In genomic region chr3:131329774-131330173, GRCh38 we compare ENCODE assay signal across 19 cellular contexts. TPM values are rescaled to one million over a fixed set of nuclear protein-coding genes. Genes with fewer than 3 reads are reported as not detected.
DNase-seq lines count a peak whose midpoint lies in the region; ATAC-seq and TF ChIP-seq lines count a peak whose summit lies in the region.
"Had no signal": no experiment of that assay in that cellular context is flagged by ENCODE, and none has a peak within 500 bp of the region (broad histone marks: within the 10 kb centered on the region; RNA-seq: fewer than 3 reads in every experiment).

No MANE protein-coding gene starts in this region.

- no peak overlapping the region for H3K4me2 ChIP-seq in SK-N-SH

- H3K9me2 ChIP-seq in SK-N-SH, result no peaks in the 10 kb centered on the region

- no peaks in the 10 kb centered on the region for H3K9me3 ChIP-seq in SK-N-SH
- H3K9me3 ChIP-seq: BLaER1 treated with 17β-estradiol and CSF1 and Interleukin-3, amounts not matched to agents 10 nM and 100 nM; lower lobe of right lung had no signal

- H3F3A ChIP-seq in SK-N-SH (replicated peaks; ENCODE audit: insufficient read depth), result no peaks in the 10 kb centered on the region

- no peak overlapping the region for H3K4me3 ChIP-seq in SK-N-SH (ENCODE audit: low read depth in 2 of 2, low read length in 1 of 2)
- H3K4me3 ChIP-seq: BLaER1 treated with 17β-estradiol and CSF1 and Interleukin-3, amounts not matched to agents 10 nM and 100 nM; lower lobe of right lung; skin epidermis had no signal

- CTCF ChIA-PET in SK-N-SH (lab: Yijun Ruan, JAX), result no interaction called here

- no peaks in the 10 kb centered on the region for H3K79me2 ChIP-seq in SK-N-SH (ENCODE audit: insufficient read depth)

- no peak overlapping the region for H3K27ac Mint-ChIP-seq in IgD-negative memory B cell
- H3K27ac Mint-ChIP-seq in stimulated activated naive B cell treated with anti-CD40 and anti-IgM and Interleukin-4, amounts not matched to agents 10 μg/mL and 1 μg/mL and 100 μg/mL, for 72 hours, result no peak overlapping the region
- H3K27ac Mint-ChIP-seq: activated CD4-positive, alpha-beta memory T cell treated with anti-CD3 and anti-CD28 coated beads for 36 hours; activated naive CD8-positive, alpha-beta T cell treated with anti-CD3 and anti-CD28 coated beads for 36 hours had no signal

- H3K36me3 Mint-ChIP-seq in IgD-negative memory B cell, result no peaks in the 10 kb centered on the region
- H3K36me3 Mint-ChIP-seq in stimulated activated naive B cell treated with anti-CD40 and anti-IgM and Interleukin-4, amounts not matched to agents 10 μg/mL and 1 μg/mL and 100 μg/mL, for 72 hours, result peaks cover 0 to 3% of the 10 kb centered on the region in 2 donors
- H3K36me3 Mint-ChIP-seq: activated CD4-positive, alpha-beta memory T cell treated with anti-CD3 and anti-CD28 coated beads for 36 hours; activated naive CD8-positive, alpha-beta T cell treated with anti-CD3 and anti-CD28 coated beads for 36 hours; naive B cell had no signal

- H3K27me3 Mint-ChIP-seq in IgD-negative memory B cell, result peaks cover 4% of the 10 kb centered on the region
- H3K27me3 Mint-ChIP-seq in stimulated activated naive B cell treated with anti-CD40 and anti-IgM and Interleukin-4, amounts not matched to agents 10 μg/mL and 1 μg/mL and 100 μg/mL, for 72 hours, result peaks cover 0 to 7% of the 10 kb centered on the region in 2 donors
- H3K27me3 Mint-ChIP-seq: activated naive CD8-positive, alpha-beta T cell treated with anti-CD3 and anti-CD28 coated beads for 36 hours had no signal

- H3K27ac ChIP-seq in SK-N-SH (ENCODE audit: low read depth in 2 of 2, low read length in 1 of 2), result no peak overlapping the region
- H3K27ac ChIP-seq: BLaER1 treated with 17β-estradiol and CSF1 and Interleukin-3, amounts not matched to agents 10 nM and 100 nM; brain microvascular endothelial cell; lower lobe of right lung; skin epidermis had no signal

- TF ChIP-seq EP300 in SK-N-SH (IDR thresholded peaks at IDR 0.05; ENCODE audit: borderline replicate concordance in 1 of 2, low read depth in 1 of 2, low read length in 1 of 2), result no peak

- no peak for TF ChIP-seq CTCF in SK-N-SH (IDR thresholded peaks at IDR 0.05)

- H3K27me3 ChIP-seq in SK-N-SH (ENCODE audit: insufficient read depth), result no peaks in the 10 kb centered on the region
- H3K27me3 ChIP-seq: BLaER1 treated with 17β-estradiol and CSF1 and Interleukin-3, amounts not matched to agents 10 nM and 100 nM; brain microvascular endothelial cell had no signal

- peak; percentile 69 for ATAC-seq in GM18867 (IDR thresholded peaks at IDR 0.05; ENCODE audit: unreplicated experiment)
- peak; percentile 81 for ATAC-seq in GM21529 (IDR thresholded peaks at IDR 0.05; ENCODE audit: unreplicated experiment)
- peak; percentile 45 to 57 for ATAC-seq in stimulated activated naive B cell treated with anti-CD40 and anti-IgM and Interleukin-4, amounts not matched to agents 10 μg/mL and 1 μg/mL and 100 μg/mL, for 72 hours (replicated peaks)
- ATAC-seq: activated T-cell treated with anti-CD3 and anti-CD28 coated beads, Interleukin-2, amount 50 U/mL, for 4 hours; esophagus mucosa; lower lobe of right lung had no signal

- H3K4me3 Mint-ChIP-seq in IgD-negative memory B cell, result peak overlapping the region in 3 of 4 donors; percentile 5 to 77 (median 27)
- H3K4me3 Mint-ChIP-seq in stimulated activated naive B cell treated with anti-CD40 and anti-IgM and Interleukin-4, amounts not matched to agents 10 μg/mL and 1 μg/mL and 100 μg/mL, for 72 hours, result no peak overlapping the region
- H3K4me3 Mint-ChIP-seq: activated CD4-positive, alpha-beta memory T cell treated with anti-CD3 and anti-CD28 coated beads for 36 hours; activated naive CD8-positive, alpha-beta T cell treated with anti-CD3 and anti-CD28 coated beads for 36 hours; activated T-cell treated with anti-CD3 and anti-CD28 coated beads, Interleukin-2, amount 50 U/mL, for 4 hours; naive B cell had no signal

- 84% methylated on average over 5 of the region's 5 CpGs for WGBS in SK-N-SH (ENCODE audit: low lambda C conversion rate)

- H4K20me1 ChIP-seq in SK-N-SH (ENCODE audit: insufficient read depth), result no peaks in the 10 kb centered on the region
- H4K20me1 ChIP-seq: BLaER1 treated with 17β-estradiol and CSF1 and Interleukin-3, amounts not matched to agents 10 nM and 100 nM had no signal

- no peak for DNase-seq in stimulated activated naive B cell treated with anti-CD40 and anti-IgM and Interleukin-4, amounts not matched to agents 10 μg/mL and 1 μg/mL and 100 μg/mL, for 72 hours
- DNase-seq in SK-N-SH (no peak), AG20443 (ENCODE audit: low spot score) (no peak), NCI-H187 (lab: John Stamatoyannopoulos, UW) (no peak)
- DNase-seq: activated CD4-positive, alpha-beta memory T cell treated with anti-CD3 and anti-CD28 coated beads for 36 hours; activated naive CD8-positive, alpha-beta T cell treated with anti-CD3 and anti-CD28 coated beads for 36 hours; activated T-cell treated with anti-CD3 and anti-CD28 coated beads, Interleukin-2, amount 50 U/mL, for 4 hours; brain microvascular endothelial cell; lower lobe of right lung; naive B cell; NCI-H1930; NCI-H510A treated with DMSO at 0.1 percent for 48 hours; posterior cingulate gyrus had no signal

- TF ChIP-seq RAD21 in SK-N-SH (IDR thresholded peaks at IDR 0.05; ENCODE audit: low read length), result no peak

- no peak overlapping the region for H2AFZ ChIP-seq in SK-N-SH (ENCODE audit: low read depth)

- peaks cover 0 to 3% of the 10 kb centered on the region in 2 experiments; a peak in 1 of 4 replicates for H3K4me1 ChIP-seq in SK-N-SH (ENCODE audit: control insufficient read depth in 1 of 2, insufficient read depth in 2 of 2, low read depth in 1 of 2, low read length in 1 of 2)
- H3K4me1 ChIP-seq: BLaER1 treated with 17β-estradiol and CSF1 and Interleukin-3, amounts not matched to agents 10 nM and 100 nM; lower lobe of right lung had no signal

- no peaks in the 10 kb centered on the region for H3K36me3 ChIP-seq in SK-N-SH (replicated peaks in 1 of 2; ENCODE audit: control insufficient read depth in 1 of 2, insufficient read depth in 2 of 2, low read length in 1 of 2)
- H3K36me3 ChIP-seq: BLaER1 treated with 17β-estradiol and CSF1 and Interleukin-3, amounts not matched to agents 10 nM and 100 nM; brain microvascular endothelial cell; lower lobe of right lung had no signal

- peaks cover 5 to 15% (median 7%) of the 10 kb centered on the region in 3 donors for H3K4me1 Mint-ChIP-seq in IgD-negative memory B cell
- H3K4me1 Mint-ChIP-seq in stimulated activated naive B cell treated with anti-CD40 and anti-IgM and Interleukin-4, amounts not matched to agents 10 μg/mL and 1 μg/mL and 100 μg/mL, for 72 hours, result peaks cover 5 to 7% of the 10 kb centered on the region in 2 donors
- H3K4me1 Mint-ChIP-seq: activated naive CD8-positive, alpha-beta T cell treated with anti-CD3 and anti-CD28 coated beads for 36 hours had no signal

- POLR2A ChIA-PET in SK-N-SH (lab: Yijun Ruan, JAX), result no interaction called here

- peaks cover 0 to 2% (median 0%) of the 10 kb centered on the region in 3 donors for H3K9me3 Mint-ChIP-seq in IgD-negative memory B cell
- peaks cover 0 to 4% of the 10 kb centered on the region in 2 donors for H3K9me3 Mint-ChIP-seq in stimulated activated naive B cell treated with anti-CD40 and anti-IgM and Interleukin-4, amounts not matched to agents 10 μg/mL and 1 μg/mL and 100 μg/mL, for 72 hours
- H3K9me3 Mint-ChIP-seq: activated T-cell treated with anti-CD3 and anti-CD28 coated beads, Interleukin-2, amount 50 U/mL, for 4 hours had no signal

- no peak overlapping the region for H3K9ac ChIP-seq in SK-N-SH
- H3K9ac ChIP-seq: BLaER1 treated with 17β-estradiol and CSF1 and Interleukin-3, amounts not matched to agents 10 nM and 100 nM had no signal

TF ChIP-seq in SK-N-SH, 30 proteins besides CTCF, POLR2A, EP300 and RAD21 (continues in another document):
- TF ChIP-seq FOXJ3 (CRISPR knock-in tag; IDR thresholded peaks at IDR 0.05) (no peak), FOSL2 (IDR thresholded peaks at IDR 0.05; ENCODE audit: borderline replicate concordance, low read depth) (no peak), TCF12 (IDR thresholded peaks at IDR 0.05) (no peak)
- TF ChIP-seq, protein P1, sequence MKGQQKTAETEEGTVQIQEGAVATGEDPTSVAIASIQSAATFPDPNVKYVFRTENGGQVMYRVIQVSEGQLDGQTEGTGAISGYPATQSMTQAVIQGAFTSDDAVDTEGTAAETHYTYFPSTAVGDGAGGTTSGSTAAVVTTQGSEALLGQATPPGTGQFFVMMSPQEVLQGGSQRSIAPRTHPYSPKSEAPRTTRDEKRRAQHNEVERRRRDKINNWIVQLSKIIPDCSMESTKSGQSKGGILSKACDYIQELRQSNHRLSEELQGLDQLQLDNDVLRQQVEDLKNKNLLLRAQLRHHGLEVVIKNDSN (IDR thresholded peaks at IDR 0.05; ENCODE audit: borderline replicate concordance, low read depth), result no peak
- TF ChIP-seq, protein P2, sequence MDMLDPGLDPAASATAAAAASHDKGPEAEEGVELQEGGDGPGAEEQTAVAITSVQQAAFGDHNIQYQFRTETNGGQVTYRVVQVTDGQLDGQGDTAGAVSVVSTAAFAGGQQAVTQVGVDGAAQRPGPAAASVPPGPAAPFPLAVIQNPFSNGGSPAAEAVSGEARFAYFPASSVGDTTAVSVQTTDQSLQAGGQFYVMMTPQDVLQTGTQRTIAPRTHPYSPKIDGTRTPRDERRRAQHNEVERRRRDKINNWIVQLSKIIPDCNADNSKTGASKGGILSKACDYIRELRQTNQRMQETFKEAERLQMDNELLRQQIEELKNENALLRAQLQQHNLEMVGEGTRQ (IDR thresholded peaks at IDR 0.05; ENCODE audit: borderline replicate concordance, low read depth, low read length), result no peak
- TF ChIP-seq, protein P3, sequence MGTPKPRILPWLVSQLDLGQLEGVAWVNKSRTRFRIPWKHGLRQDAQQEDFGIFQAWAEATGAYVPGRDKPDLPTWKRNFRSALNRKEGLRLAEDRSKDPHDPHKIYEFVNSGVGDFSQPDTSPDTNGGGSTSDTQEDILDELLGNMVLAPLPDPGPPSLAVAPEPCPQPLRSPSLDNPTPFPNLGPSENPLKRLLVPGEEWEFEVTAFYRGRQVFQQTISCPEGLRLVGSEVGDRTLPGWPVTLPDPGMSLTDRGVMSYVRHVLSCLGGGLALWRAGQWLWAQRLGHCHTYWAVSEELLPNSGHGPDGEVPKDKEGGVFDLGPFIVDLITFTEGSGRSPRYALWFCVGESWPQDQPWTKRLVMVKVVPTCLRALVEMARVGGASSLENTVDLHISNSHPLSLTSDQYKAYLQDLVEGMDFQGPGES (IDR thresholded peaks at IDR 0.05; ENCODE audit: low read depth, low read length), result no peak

RNA-seq across cellular contexts. Expression of gene NUDT16, which starts 51.8 kb away (rescaled TPM):
- polyA plus RNA-seq in IgD-negative memory B cell (3.8 TPM), SK-N-SH (2012; rRNA removed) (8.2 and 10.3 TPM in 2 replicates)
- polyA plus RNA-seq in SK-N-SH (2012; cell fraction: cytosol; rRNA removed), result 7.7 and 8.3 TPM in 2 replicates
- polyA plus RNA-seq in SK-N-SH (2012; cell fraction: nucleus; rRNA removed), result 12.4 and 15.3 TPM in 2 replicates

Comparison
In these comparisons a context has a peak if more than half of its experiments do, and no peak if none do; other contexts are left out.
1. H3K4me3 Mint-ChIP-seq: peak in IgD-negative memory B cell (3 of 4); none in stimulated activated naive B cell treated with anti-CD40 and anti-IgM and Interleukin-4, amounts not matched to agents 10 μg/mL and 1 μg/mL and 100 μg/mL, for 72 hours (0 of 2).
2. Peak in every context shown above with its lines, with median percentiles within 50 percentile points of each other: ATAC-seq.